In genomic region chr5:135973323-135974018, GRCh38 we compare ENCODE assay signal across 1 cellular context.
TF ChIP-seq lines count a peak whose summit lies in the region.

No MANE protein-coding gene starts in this region.

TF ChIP-seq in HepG2, 621 proteins besides CTCF, POLR2A, EP300 and RAD21 (continues in another document):
- TF ChIP-seq SATB2 (CRISPR knock-in tag; IDR thresholded peaks at IDR 0.05) (0 out of 2 replicates have a peak, but pooled peaks have one; percentile 69), ZHX1 (CRISPR knock-in tag; IDR thresholded peaks at IDR 0.05; ENCODE audit: low read depth) (no peak), DPF2 (CRISPR knock-in tag; IDR thresholded peaks at IDR 0.05; ENCODE audit: borderline replicate concordance, low read depth) (peak; percentile 98), ZNF841 (CRISPR knock-in tag; IDR thresholded peaks at IDR 0.05; ENCODE audit: borderline replicate concordance) (no peak), ZNF549 (CRISPR knock-in tag; IDR thresholded peaks at IDR 0.05) (no peak), PHF21A (CRISPR knock-in tag; IDR thresholded peaks at IDR 0.05) (peak; percentile 93), NR2C2 (CRISPR knock-in tag; IDR thresholded peaks at IDR 0.05; ENCODE audit: borderline replicate concordance) (peak; percentile 73), BRCA1 (CRISPR knock-in tag; IDR thresholded peaks at IDR 0.05) (peak; percentile 80; the same call in 1 of the 2 replicates), ZBTB33 (CRISPR knock-in tag; IDR thresholded peaks at IDR 0.05) (peak; percentile 77), ZNF672 (CRISPR knock-in tag; IDR thresholded peaks at IDR 0.05) (no peak), TRIM24 (CRISPR knock-in tag; IDR thresholded peaks at IDR 0.05) (peak; percentile 89), BCLAF1 (IDR thresholded peaks at IDR 0.05) (no peak), ZNF766 (CRISPR knock-in tag; IDR thresholded peaks at IDR 0.05; ENCODE audit: borderline replicate concordance) (peak; percentile 88; the same call in 1 of the 2 replicates), NFIC (IDR thresholded peaks at IDR 0.05; ENCODE audit: low read length) (peak; percentile 95), JARID2 (CRISPR knock-in tag; IDR thresholded peaks at IDR 0.05; ENCODE audit: insufficient replicate concordance) (peak; percentile 77), ZBTB49 (CRISPR knock-in tag; IDR thresholded peaks at IDR 0.05; ENCODE audit: borderline replicate concordance) (peak; percentile 17; the same call in 1 of the 2 replicates), HDAC6 (IDR thresholded peaks at IDR 0.05; ENCODE audit: low read depth, low read length) (no peak), ZNF280B (CRISPR knock-in tag; IDR thresholded peaks at IDR 0.05; ENCODE audit: borderline replicate concordance) (no peak), ZNF503 (CRISPR knock-in tag; IDR thresholded peaks at IDR 0.05) (peak; percentile 93), FOSL2 (CRISPR knock-in tag; IDR thresholded peaks at IDR 0.05) (peak; percentile 96), CCDC6 (CRISPR knock-in tag; IDR thresholded peaks at IDR 0.05) (peak; percentile 51; the same call in 1 of the 2 replicates), MAZ (IDR thresholded peaks at IDR 0.05; ENCODE audit: borderline replicate concordance, low read depth, low read length) (no peak), MAZ (CRISPR knock-in tag; IDR thresholded peaks at IDR 0.05; ENCODE audit: low read depth) (peak; percentile 62; the same call in 1 of the 2 replicates), KAT2B (IDR thresholded peaks at IDR 0.05; ENCODE audit: borderline replicate concordance, low read depth, low read length) (no peak), FOSL1 (CRISPR knock-in tag; IDR thresholded peaks at IDR 0.05; ENCODE audit: borderline replicate concordance) (0 out of 2 replicates have a peak, but pooled peaks have one; percentile 44), ZNF232 (CRISPR knock-in tag; IDR thresholded peaks at IDR 0.05; ENCODE audit: borderline replicate concordance) (peak; percentile 89; the same call in 1 of the 2 replicates), CBFB (CRISPR knock-in tag; IDR thresholded peaks at IDR 0.05) (peak; percentile 93), ZNF329 (CRISPR knock-in tag; IDR thresholded peaks at IDR 0.05; ENCODE audit: low read depth) (no peak), TOPORS (CRISPR knock-in tag; IDR thresholded peaks at IDR 0.05) (no peak), CEBPB (IDR thresholded peaks at IDR 0.05; ENCODE audit: borderline replicate concordance, low read depth, low read length) (peak; percentile 99), KDM2A (CRISPR knock-in tag; IDR thresholded peaks at IDR 0.05; ENCODE audit: borderline replicate concordance, low read depth) (peak; percentile 73), PRDM10 (CRISPR knock-in tag; IDR thresholded peaks at IDR 0.05; ENCODE audit: low read depth) (peak; percentile 81; the same call in 1 of the 2 replicates), ZNF501 (CRISPR knock-in tag; IDR thresholded peaks at IDR 0.05) (peak; percentile 62; the same call in 1 of the 2 replicates), KAT7 (CRISPR knock-in tag; IDR thresholded peaks at IDR 0.05; ENCODE audit: borderline replicate concordance) (peak; percentile 84), RFX1 (IDR thresholded peaks at IDR 0.05) (peak; percentile 62; the same call in 1 of the 2 replicates), ZNF138 (CRISPR knock-in tag; IDR thresholded peaks at IDR 0.05; ENCODE audit: low read depth) (no peak), HMGXB3 (CRISPR knock-in tag; IDR thresholded peaks at IDR 0.05; ENCODE audit: borderline replicate concordance) (peak; percentile 83; the same call in 1 of the 2 replicates)
